ENCODE assay signal across 8 cellular contexts in the genomic region with DNA sequence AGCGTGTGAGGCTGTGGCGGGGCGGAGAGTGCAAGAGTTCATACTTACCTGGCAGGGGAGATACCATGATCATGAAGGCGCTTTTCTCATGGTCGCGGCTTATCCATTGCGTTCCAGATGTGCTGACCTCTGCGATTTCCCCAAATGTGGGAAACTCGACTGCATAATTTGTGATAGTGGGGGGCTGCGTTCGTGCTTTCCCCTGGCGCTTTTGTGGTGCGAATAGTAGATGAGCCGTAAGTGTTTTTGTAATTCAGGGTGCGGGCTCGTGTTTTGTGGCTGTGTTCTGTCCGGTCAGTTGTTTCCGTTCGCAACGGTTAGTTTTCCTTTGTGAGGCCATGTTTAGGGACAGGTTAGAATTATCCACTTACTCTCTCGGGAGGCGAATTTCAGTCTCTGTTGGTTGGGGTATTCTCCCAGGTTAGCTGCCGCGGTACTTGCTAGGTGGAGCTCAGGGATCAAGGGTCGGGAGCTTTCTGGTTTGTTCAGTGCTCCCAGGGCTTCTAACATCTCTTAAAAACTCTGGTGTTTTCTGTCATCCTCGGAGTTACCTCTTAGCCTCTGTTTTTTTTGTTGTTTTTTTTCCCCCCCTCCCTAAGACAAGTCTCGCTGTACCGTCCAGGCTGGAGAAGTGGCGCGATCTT. TPM values are rescaled to one million over a fixed set of nuclear protein-coding genes. Genes with fewer than 3 reads are reported as not detected.
DNase-seq lines count a peak whose midpoint lies in the region; ATAC-seq and TF ChIP-seq lines count a peak whose summit lies in the region.
"Not testable (repeated sequence)": the region's sequence is repeated elsewhere in the genome, so short reads cannot be mapped to it uniquely, and the experiment has no call there.

No MANE protein-coding gene starts in this region.

- H3K4me3 ChIP-seq in WERI-Rb-1 (ENCODE audit: low read depth, low read length) (peak overlapping the region; percentile 19), breast epithelium (peak overlapping the region; percentile 37 to 67 (median 46)), skeletal muscle satellite cell (ENCODE audit: low read length) (peak overlapping the region; percentile 44)

- peak overlapping the region; percentile 88 to 98 (median 94) for H3K4me3 Mint-ChIP-seq in immature natural killer cell

- not testable (repeated sequence) for H3K9me3 ChIP-seq in WERI-Rb-1 (ENCODE audit: severe bottlenecking); breast epithelium; skeletal muscle satellite cell (replicated peaks; ENCODE audit: low read length)

- H3K9ac ChIP-seq in skeletal muscle satellite cell (ENCODE audit: low read depth, low read length) = not testable (repeated sequence)

- H3K9me3 Mint-ChIP-seq in immature natural killer cell = not testable (repeated sequence)

- H3K27ac Mint-ChIP-seq in immature natural killer cell = peak overlapping the region; percentile 93 to 99 (median 98)

- DNase-seq in NCI-H2196 (lab: John Stamatoyannopoulos, UW; ENCODE audit: unreplicated experiment) (peak; percentile 80), WERI-Rb-1 (peak; percentile 99), breast epithelium (ENCODE audit: low spot score in 2 of 2) (peak; percentile 92 to 96), immature natural killer cell (peak; percentile 91 to 95 (median 92))

- not testable (repeated sequence) for H3K4me1 ChIP-seq in breast epithelium; skeletal muscle satellite cell (ENCODE audit: control insufficient read depth, insufficient read depth, low read length)

- H3K27ac ChIP-seq in 22Rv1 (peak overlapping the region; percentile 88), WERI-Rb-1 (peak overlapping the region; percentile 6; the same call in 1 of the 2 replicates), breast epithelium (peak overlapping the region; percentile 76 to 79)

- H3K4me2 ChIP-seq in skeletal muscle satellite cell (ENCODE audit: low read length) = peak overlapping the region; percentile 41

- peaks cover 8 to 10% of the 10 kb centered on the region in 2 donors for H3K4me1 Mint-ChIP-seq in immature natural killer cell

- peak; percentile 81 for ATAC-seq in GM18861 (IDR thresholded peaks at IDR 0.05; ENCODE audit: unreplicated experiment)
- ATAC-seq in HG03039 (IDR thresholded peaks at IDR 0.05; ENCODE audit: unreplicated experiment) = peak; percentile 73

- TF ChIP-seq POLR2A in breast epithelium (IDR thresholded peaks at IDR 0.05) = peak; percentile 96

- intact Hi-C loops in breast epithelium (cut with DNase I; ENCODE audit: low total_unique reads) = not testable (repeated sequence)

- H3K36me3 Mint-ChIP-seq in immature natural killer cell = not testable (repeated sequence)

- not testable (repeated sequence) for H3K27me3 ChIP-seq in WERI-Rb-1 (ENCODE audit: insufficient read depth, low read depth, severe bottlenecking); breast epithelium; skeletal muscle satellite cell (ENCODE audit: control insufficient read depth, insufficient read depth, low read length)

- H3K36me3 ChIP-seq in WERI-Rb-1; breast epithelium; skeletal muscle satellite cell (ENCODE audit: insufficient read depth, low read length): not testable (repeated sequence)

- H3K27me3 Mint-ChIP-seq in immature natural killer cell (ENCODE audit: low read depth in 3 of 3) = peaks cover 9 to 12% (median 10%) of the 10 kb centered on the region in 3 donors

- TF ChIP-seq CTCF in 22Rv1 (IDR thresholded peaks at IDR 0.05); WERI-Rb-1 (IDR thresholded peaks at IDR 0.05; ENCODE audit: low read depth, low read length); breast epithelium (IDR thresholded peaks at IDR 0.05): not testable (repeated sequence)

RNA-seq across cellular contexts. Expression of gene PPIAL4G, which starts 39.6 kb away (rescaled TPM):
- under 1 TPM in 2 of 3 donors, not detected in 1; under 0.01 to 0.15 TPM for total RNA-seq in breast epithelium
- polyA plus RNA-seq in immature natural killer cell = under 1 TPM in 2 of 3 donors, not detected in 1; 0.12 to 0.24 TPM
- not detected in 2 replicates for total RNA-seq in skeletal muscle satellite cell (2012; rRNA removed)

Comparison
In these comparisons a context has a peak if more than half of its experiments do, and no peak if none do; other contexts are left out.
1. Peak in every context shown above with its lines: DNase-seq, ATAC-seq, H3K4me3 ChIP-seq and H3K27ac ChIP-seq.
2. H3K27ac ChIP-seq: peak in every context shown above with its lines; median percentile 88 in 22Rv1; 78 in breast epithelium; 6 in WERI-Rb-1.